In the genomic region with DNA sequence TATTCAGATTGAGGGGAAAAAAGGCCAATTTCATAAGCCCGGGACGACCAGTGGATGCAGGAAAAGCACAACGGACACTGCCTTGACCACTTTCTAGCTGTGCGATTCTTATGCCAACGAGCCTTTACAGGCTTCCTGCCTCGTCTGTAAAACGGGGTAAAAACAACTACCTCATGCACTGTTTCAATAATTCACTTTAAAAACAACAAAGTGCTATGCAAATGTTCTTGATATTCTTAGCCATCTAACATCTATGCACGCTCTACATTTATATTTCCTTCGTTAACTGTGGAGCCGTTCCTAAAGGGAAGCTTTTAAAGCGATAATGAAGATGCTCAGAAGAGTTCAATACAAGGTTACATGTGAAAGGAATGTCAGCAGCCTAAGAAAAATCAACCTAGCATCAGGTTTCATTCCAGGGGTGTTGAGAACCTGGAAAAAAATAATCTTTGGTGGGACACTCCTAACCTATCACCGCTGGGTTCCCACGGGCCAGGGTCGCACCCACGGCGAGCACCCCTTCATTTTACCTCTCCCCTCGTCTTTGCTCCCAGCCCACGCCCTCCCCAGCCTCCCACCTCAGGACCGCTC, we compare ENCODE assay signal across 8 cellular contexts. TPM values are rescaled to one million over a fixed set of nuclear protein-coding genes. Genes with fewer than 3 reads are reported as not detected.
DNase-seq lines count a peak whose midpoint lies in the region; ATAC-seq, FAIRE-seq and TF ChIP-seq lines count a peak whose summit lies in the region.

No MANE protein-coding gene starts in this region.

- CTCF ChIA-PET in WTC11 (lab: Charles Lee) = interaction anchor here (0.9 to 3.7 kb wide), 12 partner anchors 8 to 442 kb away, joined by 3 to 19 read pairs (median 4); no protein-coding TSS in a partner anchor

- POLR2A ChIA-PET in WTC11 (lab: Charles Lee) = interaction anchor here (0.6 to 1.5 kb wide), 3 partner anchors 9 to 637 kb away, joined by 3 to 6 read pairs (median 4); no protein-coding TSS in a partner anchor

- peak overlapping the region; percentile 82 to 92 (median 88) for H3K27ac ChIP-seq in gastrocnemius medialis

- no peak for TF ChIP-seq POLR2A in gastrocnemius medialis (IDR thresholded peaks at IDR 0.05)

- H3K4me3 Mint-ChIP-seq in HFFc6 (peak overlapping the region; percentile 92), WTC11 (peak overlapping the region; percentile 74)

- in situ Hi-C loops in gastrocnemius medialis (cut with MboI; ENCODE audit: low sequenced_read_pairs in 4 of 4) = no loop called here

- H3K9me3 Mint-ChIP-seq in HFFc6 (no peaks in the 10 kb centered on the region), WTC11 (no peaks in the 10 kb centered on the region)

- H3K36me3 Mint-ChIP-seq in HFFc6 (ENCODE audit: low read depth) (no peaks in the 10 kb centered on the region), WTC11 (no peaks in the 10 kb centered on the region)

- no peaks in the 10 kb centered on the region for H3K36me3 ChIP-seq in gastrocnemius medialis

- peak overlapping the region; percentile 68 to 91 (median 78) for H3K4me3 ChIP-seq in gastrocnemius medialis

- ATAC-seq in WTC11 = peak; percentile 13
- ATAC-seq in gastrocnemius medialis = peak in 1 of 2 donors; percentile 1

- FAIRE-seq in urothelium cell line (lab: Jason Lieb, UNC) = no peak

- intact Hi-C loops in gastrocnemius medialis (cut with DNase I; ENCODE audit: low total_unique reads) = loop anchor here (5.0 to 10.0 kb wide), 2 partner anchors 77 to 619 kb away; a partner anchor contains a TSS

- H3K27me3 ChIP-seq in gastrocnemius medialis = no peaks in the 10 kb centered on the region

- H3K27me3 Mint-ChIP-seq in HFFc6 (ENCODE audit: insufficient read depth) = no peaks in the 10 kb centered on the region
- H3K27me3 Mint-ChIP-seq in WTC11 (ENCODE audit: low read depth) = peaks cover 10% of the 10 kb centered on the region

- peak; percentile 34 for DNase-seq in EH (ENCODE audit: low read depth)
- no peak for DNase-seq in HFFc6
- no peak for DNase-seq in WTC11 (ENCODE audit: low spot score)
- peak; percentile 42 for DNase-seq in glomerular visceral epithelial cell (ENCODE audit: extremely low spot score)
- DNase-seq in gastrocnemius medialis = no peak
- DNase-seq in urothelium cell line (ENCODE audit: low spot score) = no peak
- DNase-seq in NCI-H2196 treated with DMSO at 0.1 percent for 48 hours (lab: John Stamatoyannopoulos, UW; ENCODE audit: unreplicated experiment) = no peak
- no peak for DNase-seq in amniotic stem cell (lab: John Stamatoyannopoulos, UW)

- H3K4me1 Mint-ChIP-seq in HFFc6 (ENCODE audit: low read depth) (peaks cover 50% of the 10 kb centered on the region), WTC11 (peaks cover 28% of the 10 kb centered on the region)

- peak; percentile 64 for TF ChIP-seq CTCF in HFFc6 (IDR thresholded peaks at IDR 0.05)
- no peak for TF ChIP-seq CTCF in WTC11 (IDR thresholded peaks at IDR 0.05)
- peak in 2 of 5 experiments; percentile 20 to 50 for TF ChIP-seq CTCF in gastrocnemius medialis (IDR thresholded peaks at IDR 0.05 in 4 of 5, conservative IDR thresholded peaks at IDR 0.05 in 1 of 5)

- H3K9me3 ChIP-seq in gastrocnemius medialis = no peaks in the 10 kb centered on the region

- H3K4me1 ChIP-seq in gastrocnemius medialis = peaks cover 11 to 16% of the 10 kb centered on the region in 2 donors

- H3K27ac Mint-ChIP-seq in HFFc6 = peak overlapping the region; percentile 84
- peak overlapping the region; percentile 92 for H3K27ac Mint-ChIP-seq in WTC11

TF ChIP-seq in WTC11, 78 proteins besides CTCF, POLR2A, EP300 and RAD21:
- TF ChIP-seq, protein P1, sequence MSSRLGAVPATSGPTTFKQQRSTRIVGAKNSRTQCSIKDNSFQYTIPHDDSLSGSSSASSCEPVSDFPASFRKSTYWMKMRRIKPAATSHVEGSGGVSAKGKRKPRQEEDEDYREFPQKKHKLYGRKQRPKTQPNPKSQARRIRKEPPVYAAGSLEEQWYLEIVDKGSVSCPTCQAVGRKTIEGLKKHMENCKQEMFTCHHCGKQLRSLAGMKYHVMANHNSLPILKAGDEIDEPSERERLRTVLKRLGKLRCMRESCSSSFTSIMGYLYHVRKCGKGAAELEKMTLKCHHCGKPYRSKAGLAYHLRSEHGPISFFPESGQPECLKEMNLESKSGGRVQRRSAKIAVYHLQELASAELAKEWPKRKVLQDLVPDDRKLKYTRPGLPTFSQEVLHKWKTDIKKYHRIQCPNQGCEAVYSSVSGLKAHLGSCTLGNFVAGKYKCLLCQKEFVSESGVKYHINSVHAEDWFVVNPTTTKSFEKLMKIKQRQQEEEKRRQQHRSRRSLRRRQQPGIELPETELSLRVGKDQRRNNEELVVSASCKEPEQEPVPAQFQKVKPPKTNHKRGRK (CRISPR knock-in tag; IDR thresholded peaks at IDR 0.05; ENCODE audit: borderline replicate concordance) = no peak
- TF ChIP-seq, protein P2, sequence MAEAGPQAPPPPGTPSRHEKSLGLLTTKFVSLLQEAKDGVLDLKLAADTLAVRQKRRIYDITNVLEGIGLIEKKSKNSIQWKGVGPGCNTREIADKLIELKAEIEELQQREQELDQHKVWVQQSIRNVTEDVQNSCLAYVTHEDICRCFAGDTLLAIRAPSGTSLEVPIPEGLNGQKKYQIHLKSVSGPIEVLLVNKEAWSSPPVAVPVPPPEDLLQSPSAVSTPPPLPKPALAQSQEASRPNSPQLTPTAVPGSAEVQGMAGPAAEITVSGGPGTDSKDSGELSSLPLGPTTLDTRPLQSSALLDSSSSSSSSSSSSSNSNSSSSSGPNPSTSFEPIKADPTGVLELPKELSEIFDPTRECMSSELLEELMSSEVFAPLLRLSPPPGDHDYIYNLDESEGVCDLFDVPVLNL (CRISPR knock-in tag; IDR thresholded peaks at IDR 0.05; ENCODE audit: borderline replicate concordance, low read depth) = no peak
- no peak for TF ChIP-seq ZNF232 (CRISPR knock-in tag; IDR thresholded peaks at IDR 0.05)
- 0 out of 2 replicates have a peak, but pooled peaks have one; percentile 17 for TF ChIP-seq NFE2L1 (CRISPR knock-in tag; IDR thresholded peaks at IDR 0.05)
- 0 out of 2 replicates have a peak, but pooled peaks have one; percentile 5 for TF ChIP-seq TEAD1 (CRISPR knock-in tag; IDR thresholded peaks at IDR 0.05)
- TF ChIP-seq ZNF121 (CRISPR knock-in tag; IDR thresholded peaks at IDR 0.05) = no peak
- no peak for TF ChIP-seq ESRRA (CRISPR knock-in tag; IDR thresholded peaks at IDR 0.05; ENCODE audit: borderline replicate concordance)
- TF ChIP-seq, protein P3, sequence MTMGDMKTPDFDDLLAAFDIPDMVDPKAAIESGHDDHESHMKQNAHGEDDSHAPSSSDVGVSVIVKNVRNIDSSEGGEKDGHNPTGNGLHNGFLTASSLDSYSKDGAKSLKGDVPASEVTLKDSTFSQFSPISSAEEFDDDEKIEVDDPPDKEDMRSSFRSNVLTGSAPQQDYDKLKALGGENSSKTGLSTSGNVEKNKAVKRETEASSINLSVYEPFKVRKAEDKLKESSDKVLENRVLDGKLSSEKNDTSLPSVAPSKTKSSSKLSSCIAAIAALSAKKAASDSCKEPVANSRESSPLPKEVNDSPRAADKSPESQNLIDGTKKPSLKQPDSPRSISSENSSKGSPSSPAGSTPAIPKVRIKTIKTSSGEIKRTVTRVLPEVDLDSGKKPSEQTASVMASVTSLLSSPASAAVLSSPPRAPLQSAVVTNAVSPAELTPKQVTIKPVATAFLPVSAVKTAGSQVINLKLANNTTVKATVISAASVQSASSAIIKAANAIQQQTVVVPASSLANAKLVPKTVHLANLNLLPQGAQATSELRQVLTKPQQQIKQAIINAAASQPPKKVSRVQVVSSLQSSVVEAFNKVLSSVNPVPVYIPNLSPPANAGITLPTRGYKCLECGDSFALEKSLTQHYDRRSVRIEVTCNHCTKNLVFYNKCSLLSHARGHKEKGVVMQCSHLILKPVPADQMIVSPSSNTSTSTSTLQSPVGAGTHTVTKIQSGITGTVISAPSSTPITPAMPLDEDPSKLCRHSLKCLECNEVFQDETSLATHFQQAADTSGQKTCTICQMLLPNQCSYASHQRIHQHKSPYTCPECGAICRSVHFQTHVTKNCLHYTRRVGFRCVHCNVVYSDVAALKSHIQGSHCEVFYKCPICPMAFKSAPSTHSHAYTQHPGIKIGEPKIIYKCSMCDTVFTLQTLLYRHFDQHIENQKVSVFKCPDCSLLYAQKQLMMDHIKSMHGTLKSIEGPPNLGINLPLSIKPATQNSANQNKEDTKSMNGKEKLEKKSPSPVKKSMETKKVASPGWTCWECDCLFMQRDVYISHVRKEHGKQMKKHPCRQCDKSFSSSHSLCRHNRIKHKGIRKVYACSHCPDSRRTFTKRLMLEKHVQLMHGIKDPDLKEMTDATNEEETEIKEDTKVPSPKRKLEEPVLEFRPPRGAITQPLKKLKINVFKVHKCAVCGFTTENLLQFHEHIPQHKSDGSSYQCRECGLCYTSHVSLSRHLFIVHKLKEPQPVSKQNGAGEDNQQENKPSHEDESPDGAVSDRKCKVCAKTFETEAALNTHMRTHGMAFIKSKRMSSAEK (CRISPR knock-in tag; IDR thresholded peaks at IDR 0.05; ENCODE audit: borderline replicate concordance) = no peak
TF ChIP-seq in WTC11: peak in this region for 2.

RNA-seq across cellular contexts. Expression of a gene that starts 1.0 kb away (rescaled TPM):
- 10 to 100 TPM; 24.4 to 32.7 (median 27.8) TPM for total RNA-seq in HFFc6 (2021; fragmentation: NEBNext Ultra II Directional; extraction: Animal tissue kit (Norgen Biotek cat#: 25700))
- total RNA-seq in WTC11 (2021) (9.7 to 10.5 TPM (median 10.0 TPM) in 3 replicates), gastrocnemius medialis (1 to 10 TPM; 3.2 to 8.3 (median 5.1) TPM)

Comparison
In these comparisons a context has a peak if more than half of its experiments do, and no peak if none do; other contexts are left out.
1. DNase-seq: peak in EH (single experiment) and glomerular visceral epithelial cell (single experiment); none in HFFc6 (single experiment), WTC11 (single experiment), gastrocnemius medialis (0 of 2), urothelium cell line (single experiment), NCI-H2196 treated with DMSO at 0.1 percent for 48 hours (single experiment) and amniotic stem cell (single experiment).